ENCODE assay signal across 22 cellular contexts in the genomic region with DNA sequence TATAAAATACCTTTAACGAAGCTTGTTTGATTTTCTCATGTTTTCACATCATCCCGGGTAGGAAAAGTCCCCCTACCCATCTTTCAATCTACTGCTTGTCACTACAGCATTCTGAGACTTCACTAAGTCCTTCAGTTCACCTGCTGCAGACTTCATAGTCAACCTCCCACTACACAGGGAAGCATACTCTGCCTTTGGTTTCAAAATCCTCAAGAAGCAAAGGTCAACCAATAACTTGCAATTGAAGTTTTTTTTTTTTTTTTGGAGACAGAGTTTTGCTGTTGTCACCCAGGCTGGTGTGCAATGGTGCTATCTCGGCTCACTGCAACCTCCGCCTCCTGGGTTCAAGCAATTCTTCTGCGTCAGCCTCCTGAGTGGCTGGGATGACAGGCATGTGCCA. TPM values are rescaled to one million over a fixed set of nuclear protein-coding genes. Genes with fewer than 3 reads are reported as not detected.
A peak's percentile ranks its signal among the peaks of the same experiment; 100 is the strongest.
DNase-seq lines count a peak whose midpoint lies in the region; ATAC-seq and TF ChIP-seq lines count a peak whose summit lies in the region.
"Had no signal": no experiment of that assay in that cellular context is flagged by ENCODE, and none has a peak within 500 bp of the region (broad histone marks: within the 10 kb centered on the region; RNA-seq: fewer than 3 reads in every experiment).

No MANE protein-coding gene starts in this region.

- no peak overlapping the region for H2BK12ac ChIP-seq in H9 (ENCODE audit: insufficient read length, low read depth, low read length)

- H3K4me1 ChIP-seq in BLaER1 treated with 17β-estradiol and CSF1 and Interleukin-3, amounts not matched to agents 10 nM and 100 nM: peaks cover 51 to 79% (median 67%) of the 10 kb centered on the region in 10 experiments
- H3K4me1 ChIP-seq in Peyer's patch (peaks cover 0 to 19% (median 0%) of the 10 kb centered on the region in 4 donors), neutrophil (ENCODE audit: control insufficient read depth in 1 of 2, insufficient read depth in 1 of 2, low read depth in 1 of 2, low read length in 1 of 2) (peaks cover 36 to 42% of the 10 kb centered on the region in 2 experiments), H9 (ENCODE audit: insufficient read depth, low read length) (no peaks in the 10 kb centered on the region)

- no peaks in the 10 kb centered on the region for H3K36me3 Mint-ChIP-seq in H9 (ENCODE audit: insufficient read depth in 1 of 3, low read depth in 3 of 3)
- H3K36me3 Mint-ChIP-seq: CD8-positive, alpha-beta T cell had no signal

- no peak overlapping the region for H3K14ac ChIP-seq in H9 (ENCODE audit: insufficient read depth, low read length)

- no peak overlapping the region for H3K18ac ChIP-seq in H9 (ENCODE audit: insufficient read length, low read depth, low read length)

- no peak for TF ChIP-seq CTCF in Peyer's patch (IDR thresholded peaks at IDR 0.05)
- TF ChIP-seq CTCF in neutrophil (IDR thresholded peaks at IDR 0.05): no peak
- TF ChIP-seq CTCF in H9 (conservative IDR thresholded peaks at IDR 0.05): no peak
- TF ChIP-seq CTCF in coronary artery (IDR thresholded peaks at IDR 0.05): no peak

- WGBS in H9 (ENCODE audit: extremely low coverage, insufficient read length, low lambda C conversion rate): no CpG with 5 or more reads among the region's 5 CpGs

- in situ Hi-C loops in ACHN (cut with HindIII; ENCODE audit: low pct_ligation_motif_present, low pct_unique_long_range_greater_than_20kb, low sequenced_read_pairs): no loop called here

- no peak overlapping the region for H2BK15ac ChIP-seq in H9 (ENCODE audit: low read depth, low read length)

- no peak overlapping the region for H2BK120ac ChIP-seq in H9 (ENCODE audit: low read depth, low read length, poor library complexity, severe bottlenecking)

- H3K56ac ChIP-seq in H9 (ENCODE audit: insufficient read length, low read depth, low read length): no peak overlapping the region

- no peaks in the 10 kb centered on the region for H3K79me1 ChIP-seq in H9 (ENCODE audit: insufficient read depth, low read depth, low read length, poor library complexity, severe bottlenecking)

- DNase-seq in Peyer's patch: no peak
- no peak for DNase-seq in left colon
- no peak for DNase-seq in H9
- no peak for DNase-seq in ACHN
- DNase-seq in coronary artery (ENCODE audit: low spot score): no peak
- DNase-seq: CD8-positive, alpha-beta T cell; DMS153; DND-41; NCI-H1048; NCI-H1417; NCI-H1694; NCI-H2029 treated with DMSO at 0.1 percent for 48 hours; NCI-H526 treated with DMSO at 0.1 percent for 48 hours; PC-9; Right ventricle myocardium superior; RPMI8226 had no signal

- no peak for TF ChIP-seq POLR2A in Peyer's patch (IDR thresholded peaks at IDR 0.05)

- H3K27ac ChIP-seq in BLaER1 treated with 17β-estradiol and CSF1 and Interleukin-3, amounts not matched to agents 10 nM and 100 nM: peak overlapping the region in 6 of 11 experiments; percentile 40 to 83 (median 76); a peak in 6 of 22 replicates
- H3K27ac ChIP-seq in Peyer's patch (peak overlapping the region in 3 of 4 donors; percentile 13 to 63 (median 42)), neutrophil (peak overlapping the region; percentile 37), H9 (ENCODE audit: insufficient read length, low read depth, low read length) (no peak overlapping the region), coronary artery (no peak overlapping the region)
- H3K27ac ChIP-seq: C4-2B, PC-9, SJSA1 had no signal

- no peak overlapping the region for H2BK20ac ChIP-seq in H9 (ENCODE audit: low read depth, low read length, poor library complexity, severe bottlenecking)

- H4K8ac ChIP-seq in H9 (replicated peaks; ENCODE audit: insufficient read length, low read depth, low read length): no peak overlapping the region

- H3T11ph ChIP-seq in H9 (ENCODE audit: low read length): no peak overlapping the region

- no peaks in the 10 kb centered on the region for H3K27me3 ChIP-seq in BLaER1 treated with 17β-estradiol and CSF1 and Interleukin-3, amounts not matched to agents 10 nM and 100 nM
- H3K27me3 ChIP-seq in Peyer's patch (no peaks in the 10 kb centered on the region), neutrophil (no peaks in the 10 kb centered on the region), H9 (ENCODE audit: insufficient read depth, low read length) (no peaks in the 10 kb centered on the region)
- H3K27me3 ChIP-seq: SJSA1 had no signal

- H3K27ac Mint-ChIP-seq in H9: no peak overlapping the region

- no peaks in the 10 kb centered on the region for H3K9me3 Mint-ChIP-seq in H9
- H3K9me3 Mint-ChIP-seq: CD8-positive, alpha-beta T cell had no signal

- H3K4ac ChIP-seq in H9 (ENCODE audit: low read depth, low read length): no peak overlapping the region

- no peak overlapping the region for H2AFZ ChIP-seq in H9 (ENCODE audit: low read length)
- H2AFZ ChIP-seq: PC-9 had no signal

- no peak overlapping the region for H4K5ac ChIP-seq in H9 (ENCODE audit: insufficient read length, low read depth, low read length)

- H3K27me3 Mint-ChIP-seq in H9 (ENCODE audit: low read depth): no peaks in the 10 kb centered on the region

- no peaks in the 10 kb centered on the region for H3K79me2 ChIP-seq in H9 (ENCODE audit: insufficient read depth, low read length)

- H3K23ac ChIP-seq in H9 (ENCODE audit: insufficient read length, low read depth, low read length): no peak overlapping the region

- peaks cover 9 to 17% of the 10 kb centered on the region in 2 experiments for H3K4me1 Mint-ChIP-seq in H9

- no peak overlapping the region for H2BK5ac ChIP-seq in H9 (ENCODE audit: insufficient read length, low read length)

- peaks cover 0 to 6% (median 0%) of the 10 kb centered on the region in 11 experiments; a peak in 2 of 22 replicates for H3K36me3 ChIP-seq in BLaER1 treated with 17β-estradiol and CSF1 and Interleukin-3, amounts not matched to agents 10 nM and 100 nM
- H3K36me3 ChIP-seq in Peyer's patch: no peaks in the 10 kb centered on the region
- H3K36me3 ChIP-seq in neutrophil: no peaks in the 10 kb centered on the region
- H3K36me3 ChIP-seq: SJSA1 had no signal

- peak; percentile 56 for ATAC-seq in left colon
- ATAC-seq: CD8-positive, alpha-beta T cell had no signal

- H3K9me3 ChIP-seq in BLaER1 treated with 17β-estradiol and CSF1 and Interleukin-3, amounts not matched to agents 10 nM and 100 nM (replicated peaks in 1 of 11): peaks cover 0 to 12% (median 10%) of the 10 kb centered on the region in 11 experiments; a peak in 9 of 22 replicates
- H3K9me3 ChIP-seq in Peyer's patch (no peaks in the 10 kb centered on the region), neutrophil (no peaks in the 10 kb centered on the region), H9 (ENCODE audit: control insufficient read depth, low read depth, low read length) (no peaks in the 10 kb centered on the region)
- H3K9me3 ChIP-seq: SJSA1 had no signal

- no peak overlapping the region for H3K4me3 Mint-ChIP-seq in H9
- H3K4me3 Mint-ChIP-seq: CD8-positive, alpha-beta T cell had no signal

- H3K9ac ChIP-seq in BLaER1 treated with 17β-estradiol and CSF1 and Interleukin-3, amounts not matched to agents 10 nM and 100 nM: no peak overlapping the region
- no peak overlapping the region for H3K9ac ChIP-seq in H9 (ENCODE audit: extremely low read depth, insufficient read length, low read length)

- H4K91ac ChIP-seq in H9 (ENCODE audit: insufficient read length, low read depth, low read length): no peak overlapping the region

- H3K4me2 ChIP-seq in BLaER1 treated with 17β-estradiol and CSF1 and Interleukin-3, amounts not matched to agents 10 nM and 100 nM: peak overlapping the region in 10 of 11 experiments; percentile 4 to 89 (median 50); a peak in 12 of 22 replicates
- H3K4me2 ChIP-seq in H9 (ENCODE audit: insufficient read depth, insufficient read length, low read length): no peak overlapping the region
- H3K4me2 ChIP-seq: PC-9 had no signal

- intact Hi-C loops in left colon (cut with DNase I, micrococcal nuclease): no loop called here

- no peaks in the 10 kb centered on the region for H3K23me2 ChIP-seq in H9 (ENCODE audit: insufficient read length, low read depth, low read length, poor library complexity, severe bottlenecking)

- no peaks in the 10 kb centered on the region for H4K20me1 ChIP-seq in BLaER1 treated with 17β-estradiol and CSF1 and Interleukin-3, amounts not matched to agents 10 nM and 100 nM
- no peaks in the 10 kb centered on the region for H4K20me1 ChIP-seq in H9 (ENCODE audit: control insufficient read depth, insufficient read depth, insufficient read length)

- H2AK5ac ChIP-seq in H9 (ENCODE audit: insufficient read length, low read length): no peak overlapping the region

- no peak overlapping the region for H3K4me3 ChIP-seq in BLaER1 treated with 17β-estradiol and CSF1 and Interleukin-3, amounts not matched to agents 10 nM and 100 nM
- no peak overlapping the region for H3K4me3 ChIP-seq in Peyer's patch
- no peak overlapping the region for H3K4me3 ChIP-seq in neutrophil (ENCODE audit: low read depth in 1 of 2, low read length in 1 of 2)
- H3K4me3 ChIP-seq in coronary artery: no peak overlapping the region
- H3K4me3 ChIP-seq: PC-9, SJSA1 had no signal

RNA-seq across cellular contexts. Expression of gene PTPN22, which starts 4.7 kb away (rescaled TPM):
- 10 to 100 TPM; 11.4 to 16.9 (median 13.2) TPM for total RNA-seq in Peyer's patch
- 1 to 10 TPM; 5.6 to 5.7 TPM for total RNA-seq in left colon
- not detected in 2 replicates for total RNA-seq in H9 (2021)
- total RNA-seq: HT-29, NCI-H460 had no signal

RNA-seq across cellular contexts. Expression of gene BCL2L15, which starts 11.2 kb away (rescaled TPM):
- 100 to 1,000 TPM in 3 of 4 donors, 10 to 100 TPM in 1; 38.0 to 249 (median 119) TPM for total RNA-seq in Peyer's patch
- 100 to 1,000 TPM; 157 to 187 TPM for total RNA-seq in left colon
- total RNA-seq in H9 (2021): 0.22 and 0.53 TPM in 2 replicates
- total RNA-seq: Right ventricle myocardium superior had no signal

RNA-seq across cellular contexts. Expression of gene AP4B1, which starts 28.4 kb away (rescaled TPM):
- total RNA-seq in Peyer's patch (10 to 100 TPM; 20.8 to 45.8 (median 40.1) TPM), left colon (10 to 100 TPM; 19.0 to 22.6 TPM), H9 (2021) (19.3 and 19.7 TPM in 2 replicates)

RNA-seq across cellular contexts. Expression of gene DCLRE1B, which starts 28.9 kb away (rescaled TPM):
- total RNA-seq in Peyer's patch: 1 to 10 TPM in 3 of 4 donors, under 1 TPM in 1; 0.53 to 5.8 (median 3.2) TPM
- 1 to 10 TPM; 3.0 to 4.2 TPM for total RNA-seq in left colon
- total RNA-seq in H9 (2021): 12.0 and 13.4 TPM in 2 replicates

RNA-seq across cellular contexts. Expression of gene HIPK1, which starts 52.9 kb away (rescaled TPM):
- total RNA-seq in Peyer's patch (10 to 100 TPM; 34.7 to 51.2 (median 42.1) TPM), left colon (10 to 100 TPM; 67.4 to 68.2 TPM), H9 (2021) (65.7 and 68.1 TPM in 2 replicates)

Comparison
In these comparisons a context has a peak if more than half of its experiments do, and no peak if none do; other contexts are left out.
1. H3K27ac ChIP-seq: peak in BLaER1 treated with 17β-estradiol and CSF1 and Interleukin-3, amounts not matched to agents 10 nM and 100 nM (6 of 11), Peyer's patch (3 of 4) and neutrophil (single experiment); none in H9 (single experiment) and coronary artery (0 of 2).
2. RNA of gene BCL2L15, which starts 11.2 kb away (total RNA-seq): 157 to 187 TPM in left colon and 38.0 to 249 TPM in Peyer's patch; 0.22 to 0.53 TPM in H9; every median in the first group is over 10 times any median in the second.